In genomic region chr7:12222889-12223579, GRCh38 we compare ENCODE assay signal across 10 cellular contexts. TPM values are rescaled to one million over a fixed set of nuclear protein-coding genes. Genes with fewer than 3 reads are reported as not detected.
A peak's percentile ranks its signal among the peaks of the same experiment; 100 is the strongest.
DNase-seq lines count a peak whose midpoint lies in the region; ATAC-seq and TF ChIP-seq lines count a peak whose summit lies in the region.
"Had no signal": no experiment of that assay in that cellular context is flagged by ENCODE, and none has a peak within 500 bp of the region (broad histone marks: within the 10 kb centered on the region; RNA-seq: fewer than 3 reads in every experiment).

No MANE protein-coding gene starts in this region.

- no peak overlapping the region for H3K4me3 ChIP-seq in Peyer's patch
- H3K4me3 ChIP-seq: left lung had no signal

- no peaks in the 10 kb centered on the region for H3K9me3 ChIP-seq in CD4-positive, alpha-beta T cell (ENCODE audit: control insufficient read depth, low read length)
- no peaks in the 10 kb centered on the region for H3K9me3 ChIP-seq in Peyer's patch
- H3K9me3 ChIP-seq: left lung had no signal

- no peak for TF ChIP-seq POLR2A in Peyer's patch (IDR thresholded peaks at IDR 0.05)

- CTCF ChIA-PET in CD4-positive, alpha-beta T cell (lab: Charles Lee) = interaction anchor here (0.7 kb wide), 1 partner anchor 35 kb away, joined by 4 read pairs; no protein-coding TSS in a partner anchor
- CTCF ChIA-PET in RWPE1 (lab: Yijun Ruan, JAX) = no interaction called here

- peaks cover 0 to 6% (median 0%) of the 10 kb centered on the region in 4 donors for H3K4me1 ChIP-seq in Peyer's patch
- H3K4me1 ChIP-seq: left lung had no signal

- POLR2A ChIA-PET in CD4-positive, alpha-beta T cell (lab: Charles Lee) = interaction anchor here (0.7 kb wide), 2 partner anchors 12 to 80 kb away, joined by 3 read pairs; partner anchors contain the start of gene TMEM106B
- POLR2A ChIA-PET in RWPE1 (lab: Yijun Ruan, JAX; ENCODE audit: low non-redundant PET) = no interaction called here

- peak overlapping the region; percentile 16 for H3K27ac ChIP-seq in CD4-positive, alpha-beta T cell (ENCODE audit: low read depth, low read length)
- H3K27ac ChIP-seq in Peyer's patch = no peak overlapping the region
- no peak overlapping the region for H3K27ac ChIP-seq in RWPE1
- H3K27ac ChIP-seq: left lung had no signal

- peaks cover 64% of the 10 kb centered on the region for H3K4me1 Mint-ChIP-seq in CD4-positive, alpha-beta T cell (ENCODE audit: low read depth)
- peaks cover 31% of the 10 kb centered on the region for H3K4me1 Mint-ChIP-seq in T-helper 1 cell treated with Interleukin-12 subunit alpha and Interleukin-12 subunit beta and Interleukin-4 antibody, amounts not matched to agents 30 μg/mL and 1 μg/mL, for 36 hours (ENCODE audit: low read depth)
- H3K4me1 Mint-ChIP-seq in progenitor cell of endocrine pancreas (ENCODE audit: low read depth) = peaks cover 5% of the 10 kb centered on the region

- peak overlapping the region; percentile 67 for H3K4me3 Mint-ChIP-seq in CD4-positive, alpha-beta T cell
- peak overlapping the region; percentile 25 for H3K4me3 Mint-ChIP-seq in T-helper 1 cell treated with Interleukin-12 subunit alpha and Interleukin-12 subunit beta and Interleukin-4 antibody, amounts not matched to agents 30 μg/mL and 1 μg/mL, for 36 hours
- H3K4me3 Mint-ChIP-seq in progenitor cell of endocrine pancreas (ENCODE audit: low read depth) = no peak overlapping the region

- no peaks in the 10 kb centered on the region for H3K27me3 Mint-ChIP-seq in CD4-positive, alpha-beta T cell
- H3K27me3 Mint-ChIP-seq in T-helper 1 cell treated with Interleukin-12 subunit alpha and Interleukin-12 subunit beta and Interleukin-4 antibody, amounts not matched to agents 30 μg/mL and 1 μg/mL, for 36 hours (ENCODE audit: low read depth) = no peaks in the 10 kb centered on the region
- no peaks in the 10 kb centered on the region for H3K27me3 Mint-ChIP-seq in progenitor cell of endocrine pancreas

- intact Hi-C loops in CD4-positive, alpha-beta T cell (cut with DNase I, micrococcal nuclease) = no loop called here

- no peak for DNase-seq in CD4-positive, alpha-beta T cell
- DNase-seq in progenitor cell of endocrine pancreas (ENCODE audit: low spot score, unreplicated experiment) = no peak
- no peak for DNase-seq in Peyer's patch
- DNase-seq in NCI-H1417 (lab: John Stamatoyannopoulos, UW) = no peak
- no peak for DNase-seq in RWPE1 (ENCODE audit: low spot score)
- DNase-seq: left lung; stimulated activated CD4-positive, alpha-beta T cell treated with anti-CD3 and anti-CD28 coated beads, Interleukin-2, amount 100 ng/mL, for 48 hours had no signal

- no peak for TF ChIP-seq CTCF in CD4-positive, alpha-beta T cell (IDR thresholded peaks at IDR 0.05)
- TF ChIP-seq CTCF in progenitor cell of endocrine pancreas (IDR thresholded peaks at IDR 0.05; ENCODE audit: unreplicated experiment) = no peak
- TF ChIP-seq CTCF in Peyer's patch (IDR thresholded peaks at IDR 0.05) = no peak
- no peak for TF ChIP-seq CTCF in RWPE1 (conservative IDR thresholded peaks at IDR 0.05; ENCODE audit: low read depth)

- peaks cover 75% of the 10 kb centered on the region for H3K36me3 Mint-ChIP-seq in CD4-positive, alpha-beta T cell (ENCODE audit: low read depth)
- peaks cover 58% of the 10 kb centered on the region for H3K36me3 Mint-ChIP-seq in T-helper 1 cell treated with Interleukin-12 subunit alpha and Interleukin-12 subunit beta and Interleukin-4 antibody, amounts not matched to agents 30 μg/mL and 1 μg/mL, for 36 hours (ENCODE audit: low read depth)
- H3K36me3 Mint-ChIP-seq in progenitor cell of endocrine pancreas (ENCODE audit: insufficient read depth) = peaks cover 51% of the 10 kb centered on the region

- peak overlapping the region; percentile 57 for H3K27ac Mint-ChIP-seq in CD4-positive, alpha-beta T cell
- peak overlapping the region; percentile 67 for H3K27ac Mint-ChIP-seq in T-helper 1 cell treated with Interleukin-12 subunit alpha and Interleukin-12 subunit beta and Interleukin-4 antibody, amounts not matched to agents 30 μg/mL and 1 μg/mL, for 36 hours
- H3K27ac Mint-ChIP-seq in progenitor cell of endocrine pancreas = no peak overlapping the region

- H3K27me3 ChIP-seq in CD4-positive, alpha-beta T cell (ENCODE audit: control insufficient read depth, insufficient read depth, low read length) = no peaks in the 10 kb centered on the region
- no peaks in the 10 kb centered on the region for H3K27me3 ChIP-seq in Peyer's patch
- H3K27me3 ChIP-seq: left lung had no signal

- peak; percentile 80 for ATAC-seq in CD4-positive, alpha-beta T cell (ENCODE audit: poor library complexity)
- ATAC-seq in GM19372 (IDR thresholded peaks at IDR 0.05; ENCODE audit: low read depth, unreplicated experiment) = peak; percentile 86
- ATAC-seq in HG03095 (IDR thresholded peaks at IDR 0.05; ENCODE audit: unreplicated experiment) = peak; percentile 79
- ATAC-seq: left lung had no signal

- H3K36me3 ChIP-seq in Peyer's patch = peaks cover 0 to 23% (median 0%) of the 10 kb centered on the region in 3 donors

- H3K9me3 Mint-ChIP-seq in CD4-positive, alpha-beta T cell = peaks cover 3% of the 10 kb centered on the region
- H3K9me3 Mint-ChIP-seq in T-helper 1 cell treated with Interleukin-12 subunit alpha and Interleukin-12 subunit beta and Interleukin-4 antibody, amounts not matched to agents 30 μg/mL and 1 μg/mL, for 36 hours = peaks cover 10% of the 10 kb centered on the region
- peaks cover 10% of the 10 kb centered on the region for H3K9me3 Mint-ChIP-seq in progenitor cell of endocrine pancreas (ENCODE audit: low read depth)

RNA-seq across cellular contexts. Expression of gene TMEM106B, which starts 11.9 kb away (rescaled TPM):
- total RNA-seq in CD4-positive, alpha-beta T cell = 10 to 100 TPM; 16.9 to 17.5 TPM
- total RNA-seq in progenitor cell of endocrine pancreas = 39.3 and 44.7 TPM in 2 replicates
- 10 to 100 TPM; 30.5 to 87.4 (median 42.8) TPM for total RNA-seq in Peyer's patch
